In genomic region chr5:170296935-170297588, GRCh38 we compare ENCODE assay signal across 9 cellular contexts. TPM values are rescaled to one million over a fixed set of nuclear protein-coding genes. Genes with fewer than 3 reads are reported as not detected.
DNase-seq lines count a peak whose midpoint lies in the region; ATAC-seq and TF ChIP-seq lines count a peak whose summit lies in the region.
"Had no signal": no experiment of that assay in that cellular context is flagged by ENCODE, and none has a peak within 500 bp of the region (broad histone marks: within the 10 kb centered on the region; RNA-seq: fewer than 3 reads in every experiment).

No MANE protein-coding gene starts in this region.

- no peaks in the 10 kb centered on the region for H3K9me3 ChIP-seq in lung (ENCODE audit: control insufficient read depth in 2 of 2, insufficient read depth in 1 of 2, low read length in 1 of 2)

- H3K4me3 ChIP-seq in NB4 (ENCODE audit: low read depth, low read length): peak overlapping the region; percentile 93
- H3K4me3 ChIP-seq in lung: peak overlapping the region; percentile 61

- no peaks in the 10 kb centered on the region for H3K27me3 ChIP-seq in lung (ENCODE audit: control insufficient read depth, insufficient read depth)

- WGBS in lung, 2 donors: 30 to 44% methylated on average over 12 of the region's 12 CpGs

- peak; percentile 84 for DNase-seq in NB4 (ENCODE audit: low read depth)
- no peak for DNase-seq in lung (ENCODE audit: low spot score)
- DNase-seq in islet precursor cell: no peak
- DNase-seq in NAMALWA (ENCODE audit: low spot score): no peak
- DNase-seq in NCI-H2029 (lab: John Stamatoyannopoulos, UW): no peak
- DNase-seq in globus pallidus (ENCODE audit: low spot score): no peak
- DNase-seq: IMR-90 had no signal

- peak overlapping the region; percentile 28 to 97 for H3K27ac ChIP-seq in lung (ENCODE audit: low read depth in 1 of 2, low read length in 1 of 2)

- TF ChIP-seq CTCF in NB4 (IDR thresholded peaks at IDR 0.05; ENCODE audit: low read depth, low read length) (no peak), lung (IDR thresholded peaks at IDR 0.05; ENCODE audit: control extremely low read depth, extremely low read depth) (no peak)

- no peak for TF ChIP-seq POLR2A in NB4 (IDR thresholded peaks at IDR 0.05; ENCODE audit: extremely low read depth, insufficient read length)

- peaks cover 0 to 1% of the 10 kb centered on the region in 2 donors for H3K36me3 ChIP-seq in lung (ENCODE audit: control insufficient read depth in 2 of 2, insufficient read depth in 2 of 2, low read length in 2 of 2)

- ATAC-seq in GM18508 (IDR thresholded peaks at IDR 0.05; ENCODE audit: insufficient read depth, unreplicated experiment) (peak; percentile 44), GM21576 (IDR thresholded peaks at IDR 0.05; ENCODE audit: unreplicated experiment) (peak; percentile 57), lung (ENCODE audit: insufficient read depth, low FRiP score) (peak; percentile 24)

- no peaks in the 10 kb centered on the region for H3K4me1 ChIP-seq in lung (ENCODE audit: control insufficient read depth in 2 of 2, insufficient read depth in 2 of 2, low read length in 2 of 2)

RNA-seq across cellular contexts. Expression of gene LCP2, which starts 0.5 kb away (rescaled TPM):
- total RNA-seq in lung: 10 to 100 TPM; 39.1 to 73.0 TPM
- polyA plus RNA-seq in lung: 100 to 1,000 TPM in 1 of 2 donors, 10 to 100 TPM in 1; 15.6 to 127 TPM
- total RNA-seq: IMR-90 had no signal
- polyA plus RNA-seq: IMR-90 had no signal
